Comparison of ENCODE assay signal across 13 cellular contexts in genomic region chr5:89878733-89879132, GRCh38.
"Had no signal": no experiment of that assay in that cellular context is flagged by ENCODE, and none has a peak within 500 bp of the region (broad histone marks: within the 10 kb centered on the region; RNA-seq: fewer than 3 reads in every experiment).

No MANE protein-coding gene starts in this region.

- H3K27me3 ChIP-seq: dorsolateral prefrontal cortex, heart left ventricle, pancreas had no signal

- H3K4me3 Mint-ChIP-seq: naive thymus-derived CD8-positive, alpha-beta T cell had no signal

- H3K9me3 ChIP-seq: pancreas had no signal

- H3K36me3 ChIP-seq: heart left ventricle, pancreas had no signal

- H3K36me3 Mint-ChIP-seq: naive thymus-derived CD8-positive, alpha-beta T cell had no signal

- H3K4me1 ChIP-seq: heart left ventricle, pancreas had no signal

- H3K27me3 Mint-ChIP-seq: naive thymus-derived CD8-positive, alpha-beta T cell; progenitor cell of endocrine pancreas had no signal

- H3K27ac Mint-ChIP-seq: naive thymus-derived CD8-positive, alpha-beta T cell; progenitor cell of endocrine pancreas had no signal

- H3K4me3 ChIP-seq: dorsolateral prefrontal cortex, heart left ventricle, pancreas had no signal

- H3K27ac ChIP-seq: dorsolateral prefrontal cortex, heart left ventricle, pancreas had no signal

- ATAC-seq: heart left ventricle; naive thymus-derived CD8-positive, alpha-beta T cell; right cardiac atrium had no signal

- DNase-seq: cortex of kidney; dorsolateral prefrontal cortex; effector CD8-positive, alpha-beta T cell; heart left ventricle; hippocampal formation; naive thymus-derived CD8-positive, alpha-beta T cell; nucleus accumbens; pancreas; right cardiac atrium; small intestine; stimulated activated CD4-positive, alpha-beta T cell treated with anti-CD3 and anti-CD28 coated beads, Interleukin-2, amount 100 ng/mL, for 48 hours; stimulated activated naive CD4-positive, alpha-beta T cell treated with Interleukin-2 at 50 U/mL for 16 hours had no signal
